In genomic region chr10:97428572-97428981, GRCh38 we compare ENCODE assay signal across 8 cellular contexts. TPM values are rescaled to one million over a fixed set of nuclear protein-coding genes. Genes with fewer than 3 reads are reported as not detected.
A peak's percentile ranks its signal among the peaks of the same experiment; 100 is the strongest.
DNase-seq lines count a peak whose midpoint lies in the region; ATAC-seq and TF ChIP-seq lines count a peak whose summit lies in the region.

No MANE protein-coding gene starts in this region.

- no peaks in the 10 kb centered on the region for H3K27me3 ChIP-seq in Peyer's patch
- H3K27me3 ChIP-seq in psoas muscle (ENCODE audit: insufficient read depth in 3 of 3, low read length in 2 of 3) = no peaks in the 10 kb centered on the region

- H3K27me3 Mint-ChIP-seq in dendritic cell treated with granulocyte-macrophage colony-stimulating factor and Interleukin-4, amounts not matched to agents 40 ng/mL and 50 ng/mL, for 4 days = no peaks in the 10 kb centered on the region

- peaks cover 0 to 37% (median 0%) of the 10 kb centered on the region in 3 donors for H3K36me3 ChIP-seq in Peyer's patch
- H3K36me3 ChIP-seq in psoas muscle (ENCODE audit: insufficient read depth in 1 of 2, low read depth in 1 of 2) = peaks cover 6 to 42% of the 10 kb centered on the region in 2 donors

- H3K9me3 Mint-ChIP-seq in dendritic cell treated with granulocyte-macrophage colony-stimulating factor and Interleukin-4, amounts not matched to agents 40 ng/mL and 50 ng/mL, for 4 days = no peaks in the 10 kb centered on the region

- TF ChIP-seq POLR2A in Peyer's patch (IDR thresholded peaks at IDR 0.05) = no peak

- H3K4me3 ChIP-seq in GM12864 (ENCODE audit: low read depth, low read length) (peak overlapping the region; percentile 71), Peyer's patch (peak overlapping the region in 2 of 4 donors; percentile 4 to 80), psoas muscle (peak overlapping the region; percentile 94)

- peaks cover 54% of the 10 kb centered on the region for H3K36me3 Mint-ChIP-seq in dendritic cell treated with granulocyte-macrophage colony-stimulating factor and Interleukin-4, amounts not matched to agents 40 ng/mL and 50 ng/mL, for 4 days (ENCODE audit: low read depth)

- H3K27ac Mint-ChIP-seq in dendritic cell treated with granulocyte-macrophage colony-stimulating factor and Interleukin-4, amounts not matched to agents 40 ng/mL and 50 ng/mL, for 4 days = peak overlapping the region; percentile 76

- H3K4me1 Mint-ChIP-seq in dendritic cell treated with granulocyte-macrophage colony-stimulating factor and Interleukin-4, amounts not matched to agents 40 ng/mL and 50 ng/mL, for 4 days (ENCODE audit: low read depth) = peaks cover 29% of the 10 kb centered on the region

- peak overlapping the region; percentile 21 to 88 (median 82) for H3K27ac ChIP-seq in Peyer's patch
- peak overlapping the region; percentile 91 for H3K27ac ChIP-seq in psoas muscle

- intact Hi-C loops in dendritic cell treated with granulocyte-macrophage colony-stimulating factor and Interleukin-4, amounts not matched to agents 40 ng/mL and 50 ng/mL, for 4 days (cut with micrococcal nuclease) = loop anchor here (5.0 kb wide), 1 partner anchor 69 kb away; the partner anchor contains the start of genes MMS19 and UBTD1
- intact Hi-C loops in psoas muscle (cut with DNase I) = no loop called here

- H3K9me3 ChIP-seq in Peyer's patch = no peaks in the 10 kb centered on the region
- H3K9me3 ChIP-seq in psoas muscle = no peaks in the 10 kb centered on the region

- H3K4me1 ChIP-seq in Peyer's patch = peaks cover 0 to 19% (median 9%) of the 10 kb centered on the region in 4 donors
- H3K4me1 ChIP-seq in psoas muscle = peaks cover 22% of the 10 kb centered on the region

- H3K4me3 Mint-ChIP-seq in dendritic cell treated with granulocyte-macrophage colony-stimulating factor and Interleukin-4, amounts not matched to agents 40 ng/mL and 50 ng/mL, for 4 days = peak overlapping the region; percentile 46

- WGBS in psoas muscle, 3 donors = 60 to 74% (median 73%) methylated on average over 4 of the region's 4 CpGs

- DNase-seq in GM12864 (ENCODE audit: low read depth) = no peak
- no peak for DNase-seq in Peyer's patch
- DNase-seq in psoas muscle = no peak
- no peak for DNase-seq in cerebellum (ENCODE audit: low spot score)
- DNase-seq in GM19238 (ENCODE audit: insufficient read length, low spot score) = no peak
- DNase-seq in NCI-H82 (lab: John Stamatoyannopoulos, UW) = no peak
- DNase-seq in DMS153 (lab: John Stamatoyannopoulos, UW) = no peak

- TF ChIP-seq CTCF in GM12864 (IDR thresholded peaks at IDR 0.05; ENCODE audit: low read depth, low read length, missing control alignments) (no peak), Peyer's patch (IDR thresholded peaks at IDR 0.05) (no peak), psoas muscle (IDR thresholded peaks at IDR 0.05) (no peak)

- ATAC-seq in psoas muscle = no peak

RNA-seq across cellular contexts. Expression of gene PGAM1, which starts 2.6 kb away (rescaled TPM):
- total RNA-seq in Peyer's patch (100 to 1,000 TPM; 118 to 244 (median 166) TPM), psoas muscle (10 to 100 TPM; 41.5 to 65.5 (median 46.6) TPM), cerebellum (96.3 TPM)
- polyA plus RNA-seq in psoas muscle = 100 to 1,000 TPM in 2 of 3 donors, 10 to 100 TPM in 1; 36.2 to 186 (median 112) TPM

RNA-seq across cellular contexts. Expression of gene EXOSC1, which starts 17.2 kb away (rescaled TPM):
- total RNA-seq in Peyer's patch (10 to 100 TPM; 17.9 to 27.7 (median 23.0) TPM), psoas muscle (10 to 100 TPM; 14.0 to 20.4 (median 19.8) TPM), cerebellum (30.7 TPM)
- 10 to 100 TPM; 26.4 to 36.5 (median 29.4) TPM for polyA plus RNA-seq in psoas muscle

RNA-seq across cellular contexts. Expression of gene ZDHHC16, which starts 17.4 kb away (rescaled TPM):
- total RNA-seq in Peyer's patch (10 to 100 TPM; 25.6 to 38.3 (median 28.4) TPM), psoas muscle (10 to 100 TPM; 19.7 to 24.5 (median 22.7) TPM), cerebellum (28.4 TPM)
- polyA plus RNA-seq in psoas muscle = 10 to 100 TPM; 23.2 to 44.9 (median 24.6) TPM

RNA-seq across cellular contexts. Expression of gene RRP12, which starts 27.4 kb away (rescaled TPM):
- total RNA-seq in Peyer's patch (10 to 100 TPM in 3 of 4 donors, 1 to 10 TPM in 1; 9.1 to 42.9 (median 22.5) TPM), psoas muscle (100 to 1,000 TPM in 1 of 4 donors, 10 to 100 TPM in 3; 64.7 to 105 (median 76.4) TPM), cerebellum (14.1 TPM)
- polyA plus RNA-seq in psoas muscle = 100 to 1,000 TPM in 1 of 3 donors, 10 to 100 TPM in 2; 46.5 to 114 (median 76.4) TPM
